Comparison of ENCODE assay signal across 27 cellular contexts in the genomic region with DNA sequence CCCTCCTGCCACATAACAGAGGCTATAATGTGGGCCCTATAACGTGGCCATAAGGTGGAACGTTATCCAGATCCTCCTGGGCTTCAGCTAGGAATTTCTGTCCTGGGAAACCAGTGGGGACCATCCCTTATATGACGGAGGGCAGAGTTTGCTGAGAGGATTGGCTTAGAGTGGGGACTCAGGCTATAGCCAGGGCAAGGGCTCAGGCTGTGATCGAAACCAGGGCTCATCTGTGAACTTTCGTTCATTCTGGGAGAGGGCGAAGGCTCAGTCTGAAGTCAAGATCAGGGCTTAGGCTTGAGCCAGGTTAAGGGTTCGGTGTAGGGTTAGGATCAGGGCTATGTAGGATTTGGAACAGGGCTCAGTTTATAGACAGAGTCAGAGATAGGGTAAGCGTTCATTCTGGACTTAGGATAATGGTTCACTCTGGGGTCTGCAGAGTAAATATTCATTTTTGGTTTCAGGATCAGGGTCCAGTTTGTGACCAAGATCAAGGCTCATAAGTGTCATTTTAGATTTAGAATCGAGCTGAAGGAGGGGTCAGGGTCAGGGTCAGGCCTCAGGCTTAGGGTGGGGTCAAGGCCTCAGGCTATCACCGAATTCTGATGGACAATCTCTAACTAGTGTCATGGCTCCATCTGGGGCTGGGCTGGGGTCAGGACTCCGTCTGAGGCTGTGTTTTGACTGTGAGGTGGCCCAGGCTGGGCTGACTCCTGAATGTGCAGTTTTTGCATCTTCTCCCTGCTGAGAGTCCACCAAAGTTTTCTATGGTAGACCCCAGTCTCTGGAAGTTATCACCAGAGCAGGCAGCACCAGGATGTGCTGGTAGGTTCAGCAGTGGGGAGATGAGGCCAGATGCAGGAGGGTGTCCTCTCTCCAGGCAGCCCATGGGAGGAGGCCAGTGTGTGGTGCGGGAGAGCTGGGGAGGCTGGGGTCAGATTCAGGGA. TPM values are rescaled to one million over a fixed set of nuclear protein-coding genes. Genes with fewer than 3 reads are reported as not detected.
DNase-seq lines count a peak whose midpoint lies in the region; ATAC-seq, FAIRE-seq and TF ChIP-seq lines count a peak whose summit lies in the region.
"Had no signal": no experiment of that assay in that cellular context is flagged by ENCODE, and none has a peak within 500 bp of the region (broad histone marks: within the 10 kb centered on the region; RNA-seq: fewer than 3 reads in every experiment).

No MANE protein-coding gene starts in this region.

- no peaks in the 10 kb centered on the region for H3K27me3 ChIP-seq in BLaER1 treated with 17β-estradiol and CSF1 and Interleukin-3, amounts not matched to agents 10 nM and 100 nM
- H3K27me3 ChIP-seq in body of pancreas, result no peaks in the 10 kb centered on the region
- no peaks in the 10 kb centered on the region for H3K27me3 ChIP-seq in layer of hippocampus (ENCODE audit: control insufficient read depth, insufficient read depth, low read length)
- H3K27me3 ChIP-seq: hepatocyte, stomach had no signal

- H3K36me3 Mint-ChIP-seq in stimulated activated effector memory CD8-positive, alpha-beta T cell treated with anti-CD3 and anti-CD28 coated beads, Interleukin-12 subunit alpha, Interleukin-12 subunit beta, amount 100 ng/mL, for 72 hours, result no peaks in the 10 kb centered on the region
- H3K36me3 Mint-ChIP-seq: activated naive CD4-positive, alpha-beta T cell treated with anti-CD3 and anti-CD28 coated beads, Interleukin-2, amount 50 U/mL, for 24 hours; CD4-positive, alpha-beta memory T cell had no signal

- H3K4me3 ChIP-seq in BLaER1 treated with 17β-estradiol and CSF1 and Interleukin-3, amounts not matched to agents 10 nM and 100 nM, result no peak overlapping the region
- no peak overlapping the region for H3K4me3 ChIP-seq in body of pancreas
- H3K4me3 ChIP-seq: hepatocyte, lung, smooth muscle cell, stomach had no signal

- intact Hi-C loops in body of pancreas (cut with DNase I), result no loop called here

- H3K36me3 ChIP-seq in BLaER1 treated with 17β-estradiol and CSF1 and Interleukin-3, amounts not matched to agents 10 nM and 100 nM, result no peaks in the 10 kb centered on the region
- H3K36me3 ChIP-seq in body of pancreas (replicated peaks in 1 of 2; ENCODE audit: insufficient read depth in 1 of 2, low read depth in 2 of 2), result no peaks in the 10 kb centered on the region
- H3K36me3 ChIP-seq: stomach had no signal

- FAIRE-seq in GM12891 (lab: Jason Lieb, UNC), result no peak

- no peak for ATAC-seq in body of pancreas
- no peak for ATAC-seq in stimulated activated effector memory CD8-positive, alpha-beta T cell treated with anti-CD3 and anti-CD28 coated beads, Interleukin-12 subunit alpha, Interleukin-12 subunit beta, amount 100 ng/mL, for 72 hours
- no peak for ATAC-seq in HG02623 (IDR thresholded peaks at IDR 0.05; ENCODE audit: unreplicated experiment)
- ATAC-seq: activated CD4-positive, alpha-beta T cell treated with anti-CD3 and anti-CD28 coated beads for 36 hours; activated T-cell treated with anti-CD3 and anti-CD28 coated beads, Interleukin-2, amount 50 U/mL, for 72 hours had no signal

- no peak overlapping the region for H3K27ac ChIP-seq in BLaER1 treated with 17β-estradiol and CSF1 and Interleukin-3, amounts not matched to agents 10 nM and 100 nM
- peak overlapping the region in 3 of 4 donors; percentile 81 to 83 (median 83) for H3K27ac ChIP-seq in body of pancreas
- H3K27ac ChIP-seq in layer of hippocampus (ENCODE audit: low read depth, low read length), result peak overlapping the region; percentile 99
- H3K27ac ChIP-seq: HL-60 had no signal

- no peak overlapping the region for H3K9ac ChIP-seq in BLaER1 treated with 17β-estradiol and CSF1 and Interleukin-3, amounts not matched to agents 10 nM and 100 nM
- H3K9ac ChIP-seq: parathyroid adenoma had no signal

- TF ChIP-seq POLR2A in body of pancreas (IDR thresholded peaks at IDR 0.05) (no peak), GM12891 (IDR thresholded peaks at IDR 0.05; ENCODE audit: low read depth, low read length) (no peak)

- no peaks in the 10 kb centered on the region for H4K20me1 ChIP-seq in BLaER1 treated with 17β-estradiol and CSF1 and Interleukin-3, amounts not matched to agents 10 nM and 100 nM

- DNase-seq in body of pancreas, result no peak
- no peak for DNase-seq in stimulated activated effector memory CD8-positive, alpha-beta T cell treated with anti-CD3 and anti-CD28 coated beads, Interleukin-12 subunit alpha, Interleukin-12 subunit beta, amount 100 ng/mL, for 72 hours (ENCODE audit: low spot score in 2 of 2)
- no peak for DNase-seq in GM12891 (ENCODE audit: insufficient read length, low spot score)
- DNase-seq in NCI-H748 (lab: John Stamatoyannopoulos, UW; ENCODE audit: unreplicated experiment), result no peak
- DNase-seq in RKO (ENCODE audit: low spot score), result no peak
- DNase-seq: activated CD4-positive, alpha-beta T cell treated with anti-CD3 and anti-CD28 coated beads for 36 hours; activated T-cell treated with anti-CD3 and anti-CD28 coated beads, Interleukin-2, amount 50 U/mL, for 72 hours; CD4-positive, alpha-beta memory T cell; NCI-H146; NCI-H2171; NCI-H526; stimulated activated CD4-positive, alpha-beta T cell treated with anti-CD3 and anti-CD28 coated beads, Interleukin-4, amount 100 ng/mL, for 1 hour; SW 1271 had no signal

- H3K4me1 ChIP-seq in BLaER1 treated with 17β-estradiol and CSF1 and Interleukin-3, amounts not matched to agents 10 nM and 100 nM, result peaks cover 16 to 55% (median 32%) of the 10 kb centered on the region in 10 experiments
- H3K4me1 ChIP-seq in body of pancreas, result peaks cover 21% of the 10 kb centered on the region

- H3K9me3 ChIP-seq in BLaER1 treated with 17β-estradiol and CSF1 and Interleukin-3, amounts not matched to agents 10 nM and 100 nM (replicated peaks in 1 of 11), result peaks cover 0 to 18% (median 10%) of the 10 kb centered on the region in 11 experiments; a peak in 11 of 22 replicates
- H3K9me3 ChIP-seq in body of pancreas, result no peaks in the 10 kb centered on the region
- H3K9me3 ChIP-seq: stomach had no signal

- 84 to 85% methylated on average over 11 to 12 of the region's 12 CpGs for WGBS in body of pancreas, 2 donors

- H3K4me3 Mint-ChIP-seq in stimulated activated effector memory CD8-positive, alpha-beta T cell treated with anti-CD3 and anti-CD28 coated beads, Interleukin-12 subunit alpha, Interleukin-12 subunit beta, amount 100 ng/mL, for 72 hours, result no peak overlapping the region
- H3K4me3 Mint-ChIP-seq: activated CD4-positive, alpha-beta T cell treated with anti-CD3 and anti-CD28 coated beads for 36 hours; activated naive CD4-positive, alpha-beta T cell treated with anti-CD3 and anti-CD28 coated beads, Interleukin-2, amount 50 U/mL, for 24 hours; HFFc6 had no signal

- TF ChIP-seq CTCF in body of pancreas (IDR thresholded peaks at IDR 0.05), result no peak

- H3K27ac Mint-ChIP-seq in stimulated activated effector memory CD8-positive, alpha-beta T cell treated with anti-CD3 and anti-CD28 coated beads, Interleukin-12 subunit alpha, Interleukin-12 subunit beta, amount 100 ng/mL, for 72 hours, result peak overlapping the region; percentile 58
- H3K27ac Mint-ChIP-seq: activated CD4-positive, alpha-beta T cell treated with anti-CD3 and anti-CD28 coated beads for 36 hours; activated naive CD4-positive, alpha-beta T cell treated with anti-CD3 and anti-CD28 coated beads, Interleukin-2, amount 50 U/mL, for 24 hours; activated T-cell treated with anti-CD3 and anti-CD28 coated beads, Interleukin-2, amount 50 U/mL, for 72 hours; HFFc6 had no signal

- peaks cover 14% of the 10 kb centered on the region for H3K4me1 Mint-ChIP-seq in stimulated activated effector memory CD8-positive, alpha-beta T cell treated with anti-CD3 and anti-CD28 coated beads, Interleukin-12 subunit alpha, Interleukin-12 subunit beta, amount 100 ng/mL, for 72 hours
- H3K4me1 Mint-ChIP-seq: activated CD4-positive, alpha-beta T cell treated with anti-CD3 and anti-CD28 coated beads for 36 hours; activated naive CD4-positive, alpha-beta T cell treated with anti-CD3 and anti-CD28 coated beads, Interleukin-2, amount 50 U/mL, for 24 hours; CD4-positive, alpha-beta memory T cell had no signal

- H3K4me2 ChIP-seq in BLaER1 treated with 17β-estradiol and CSF1 and Interleukin-3, amounts not matched to agents 10 nM and 100 nM, result peak overlapping the region; percentile 17 to 77 (median 57); a peak in 21 of 22 replicates
- H3K4me2 ChIP-seq: hepatocyte, smooth muscle cell had no signal

- H3K9me3 Mint-ChIP-seq in stimulated activated effector memory CD8-positive, alpha-beta T cell treated with anti-CD3 and anti-CD28 coated beads, Interleukin-12 subunit alpha, Interleukin-12 subunit beta, amount 100 ng/mL, for 72 hours, result no peaks in the 10 kb centered on the region
- H3K9me3 Mint-ChIP-seq: activated naive CD4-positive, alpha-beta T cell treated with anti-CD3 and anti-CD28 coated beads, Interleukin-2, amount 50 U/mL, for 24 hours; activated T-cell treated with anti-CD3 and anti-CD28 coated beads, Interleukin-2, amount 50 U/mL, for 72 hours; HFFc6 had no signal

TF ChIP-seq in GM12891, 5 proteins besides CTCF, POLR2A, EP300 and RAD21:
- TF ChIP-seq POLR2AphosphoS5 (IDR thresholded peaks at IDR 0.05; ENCODE audit: low read depth, low read length) (no peak), POU2F2 (IDR thresholded peaks at IDR 0.05; ENCODE audit: low read depth, low read length) (no peak), TAF1 (IDR thresholded peaks at IDR 0.05; ENCODE audit: low read depth, low read length) (no peak), PAX5 (IDR thresholded peaks at IDR 0.05; ENCODE audit: insufficient read depth, low read length, severe bottlenecking) (no peak), SPI1 (IDR thresholded peaks at IDR 0.05; ENCODE audit: low read depth, low read length) (no peak)

RNA-seq across cellular contexts. Expression of a gene that starts 33.9 kb away (rescaled TPM):
- under 1 TPM in 1 of 2 donors, not detected in 1; 0.66 TPM for total RNA-seq in body of pancreas
- polyA plus RNA-seq in GM12891 (2012; ENCODE audit: low read depth, missing spikeins), result not detected
- total RNA-seq: activated CD4-positive, alpha-beta T cell treated with anti-CD3 and anti-CD28 coated beads for 36 hours; activated CD8-positive, alpha-beta memory T cell treated with anti-CD3 and anti-CD28 coated beads for 36 hours; activated T-cell treated with anti-CD3 and anti-CD28 coated beads, Interleukin-2, amount 50 U/mL, for 72 hours; CD4-positive, alpha-beta memory T cell; dermis microvascular lymphatic vessel endothelial cell; fibroblast of villous mesenchyme; hepatocyte; HFFc6; smooth muscle cell had no signal
- polyA plus RNA-seq: CD4-positive, alpha-beta memory T cell; hepatocyte; smooth muscle cell had no signal

RNA-seq across cellular contexts. Expression of a gene that starts 39.0 kb away (rescaled TPM):
- total RNA-seq in body of pancreas, result 10 to 100 TPM; 39.7 to 52.4 TPM
- 9.6 TPM for polyA plus RNA-seq in GM12891 (2012; ENCODE audit: low read depth, missing spikeins)

Comparison
In these comparisons a context has a peak if more than half of its experiments do, and no peak if none do; other contexts are left out.
1. H3K27ac ChIP-seq: peak in body of pancreas (3 of 4) and layer of hippocampus (single experiment); none in BLaER1 treated with 17β-estradiol and CSF1 and Interleukin-3, amounts not matched to agents 10 nM and 100 nM (0 of 11).